In genomic region chr11:71086687-71087258, GRCh38 we compare ENCODE assay signal across 7 cellular contexts.
DNase-seq lines count a peak whose midpoint lies in the region; ATAC-seq, FAIRE-seq and TF ChIP-seq lines count a peak whose summit lies in the region.

No MANE protein-coding gene starts in this region.

- intact Hi-C loops in HepG2 (cut with micrococcal nuclease; ENCODE audit: unreplicated experiment): loop anchor here (2.0 kb wide), 1 partner anchor 286 kb away; no protein-coding TSS in a partner anchor

- H3K79me2 ChIP-seq in HepG2 (ENCODE audit: insufficient read depth, low read length): no peaks in the 10 kb centered on the region

- CTCF ChIA-PET in HepG2 (lab: Yijun Ruan, JAX; ENCODE audit: low intra/inter-chr PET ratio, low total read pairs): interaction anchor here (0.7 kb wide), 1 partner anchor 286 kb away, joined by 3 read pairs; no protein-coding TSS in a partner anchor

- no peak overlapping the region for H3K4me2 ChIP-seq in HepG2 (ENCODE audit: low read depth, low read length)

- POLR2A ChIA-PET in HepG2 (lab: Yijun Ruan, JAX): no interaction called here

- FAIRE-seq in HepG2 (lab: Jason Lieb, UNC): no peak

- H3K36me3 ChIP-seq in adipocyte (ENCODE audit: control insufficient read depth, insufficient read depth, low read length, severe bottlenecking): peaks cover 3% of the 10 kb centered on the region
- peaks cover 29 to 50% of the 10 kb centered on the region in 2 experiments for H3K36me3 ChIP-seq in HepG2 (replicated peaks in 1 of 2; ENCODE audit: control insufficient read depth in 1 of 2, insufficient read depth in 2 of 2, low read length in 2 of 2)

- no peak for TF ChIP-seq POLR2A in HepG2 (IDR thresholded peaks at IDR 0.05; ENCODE audit: insufficient read depth in 1 of 2, low read depth in 2 of 2, low read length in 2 of 2)

- TF ChIP-seq CTCF in GM12872 (IDR thresholded peaks at IDR 0.05; ENCODE audit: insufficient read depth, low read depth, low read length) (peak; percentile 73), HepG2 (CRISPR knock-in tag; IDR thresholded peaks at IDR 0.05) (peak; percentile 76)

- H3K9me3 ChIP-seq in adipocyte (ENCODE audit: control insufficient read depth, low read length) (no peaks in the 10 kb centered on the region), HepG2 (ENCODE audit: low read length) (no peaks in the 10 kb centered on the region)

- H3K9ac ChIP-seq in adipocyte (ENCODE audit: low read length) (no peak overlapping the region), HepG2 (ENCODE audit: insufficient read depth, low read depth, low read length) (no peak overlapping the region)

- peaks cover 19% of the 10 kb centered on the region for H4K20me1 ChIP-seq in HepG2 (ENCODE audit: insufficient read depth, low read length)

- no peak overlapping the region for H3K4me3 ChIP-seq in adipocyte (ENCODE audit: low read length)
- no peak overlapping the region for H3K4me3 ChIP-seq in HepG2 (replicated peaks in 1 of 3; ENCODE audit: insufficient read depth in 1 of 3, low read depth in 2 of 3, low read length in 3 of 3)

- ATAC-seq in HepG2: peak; percentile 76
- no peak for ATAC-seq in HG02970 (IDR thresholded peaks at IDR 0.05; ENCODE audit: low FRiP score, unreplicated experiment)

- BruUV-seq in HepG2 (replicated peaks; lab: Mats Ljungman, UMichigan): no TSS peak

- WGBS in HepG2 (ENCODE audit: low lambda C conversion rate): 69% methylated on average over 9 of the region's 14 CpGs

- no peak overlapping the region for H3K27ac ChIP-seq in HepG2 (ENCODE audit: extremely low read length, insufficient read depth, low read length)

- DNase-seq in NCI-H128 (lab: John Stamatoyannopoulos, UW; ENCODE audit: unreplicated experiment) (peak; percentile 56), adipocyte (ENCODE audit: low read depth) (peak; percentile 28), HepG2 (ENCODE audit: low spot score) (peak; percentile 34), dedifferentiated amniotic fluid mesenchymal stem cell (ENCODE audit: extremely low spot score) (no peak), NCI-H446 (lab: John Stamatoyannopoulos, UW) (no peak)

- TF ChIP-seq EP300 in HepG2 (IDR thresholded peaks at IDR 0.05; ENCODE audit: low read depth in 2 of 2, low read length in 2 of 2) (no peak), HepG2 (CRISPR knock-in tag; IDR thresholded peaks at IDR 0.05; ENCODE audit: borderline replicate concordance) (no peak)

- H3K4me1 ChIP-seq in adipocyte (ENCODE audit: control insufficient read depth, insufficient read depth, low read length): no peaks in the 10 kb centered on the region
- H3K4me1 ChIP-seq in HepG2 (ENCODE audit: insufficient read depth, low read length): no peaks in the 10 kb centered on the region

- in situ Hi-C loops in HepG2 (cut with HindIII; ENCODE audit: extremely low pct_ligation_motif_present, low pct_unique_long_range_greater_than_20kb): no loop called here

- no peak overlapping the region for H2AFZ ChIP-seq in HepG2 (ENCODE audit: low read length)

- peak; percentile 27; the same call in 1 of the 2 replicates for TF ChIP-seq RAD21 in HepG2 (CRISPR knock-in tag; IDR thresholded peaks at IDR 0.05)

- H3K27me3 ChIP-seq in adipocyte (replicated peaks; ENCODE audit: control insufficient read depth, insufficient read depth, low read length) (no peaks in the 10 kb centered on the region), HepG2 (ENCODE audit: control insufficient read depth in 1 of 2, insufficient read depth in 2 of 2, low read length in 2 of 2) (no peaks in the 10 kb centered on the region)

TF ChIP-seq in HepG2, 621 proteins besides CTCF, POLR2A, EP300 and RAD21 (continues in another document):
- peak; percentile 67 for TF ChIP-seq XRCC5 (optimal IDR thresholded peaks at IDR 0.05; ENCODE audit: low read length)
- no peak for TF ChIP-seq ZNF746 (CRISPR knock-in tag; IDR thresholded peaks at IDR 0.05)
- TF ChIP-seq RFX5 (IDR thresholded peaks at IDR 0.05; ENCODE audit: low read depth, low read length): no peak
- TF ChIP-seq SSRP1 (CRISPR knock-in tag; IDR thresholded peaks at IDR 0.05): no peak
- no peak for TF ChIP-seq KLF6 (CRISPR knock-in tag; IDR thresholded peaks at IDR 0.05)
- TF ChIP-seq SIX4 (CRISPR knock-in tag; IDR thresholded peaks at IDR 0.05): no peak
- peak; percentile 62 for TF ChIP-seq SMC3 (IDR thresholded peaks at IDR 0.05; ENCODE audit: low read length)
- TF ChIP-seq, protein P1, sequence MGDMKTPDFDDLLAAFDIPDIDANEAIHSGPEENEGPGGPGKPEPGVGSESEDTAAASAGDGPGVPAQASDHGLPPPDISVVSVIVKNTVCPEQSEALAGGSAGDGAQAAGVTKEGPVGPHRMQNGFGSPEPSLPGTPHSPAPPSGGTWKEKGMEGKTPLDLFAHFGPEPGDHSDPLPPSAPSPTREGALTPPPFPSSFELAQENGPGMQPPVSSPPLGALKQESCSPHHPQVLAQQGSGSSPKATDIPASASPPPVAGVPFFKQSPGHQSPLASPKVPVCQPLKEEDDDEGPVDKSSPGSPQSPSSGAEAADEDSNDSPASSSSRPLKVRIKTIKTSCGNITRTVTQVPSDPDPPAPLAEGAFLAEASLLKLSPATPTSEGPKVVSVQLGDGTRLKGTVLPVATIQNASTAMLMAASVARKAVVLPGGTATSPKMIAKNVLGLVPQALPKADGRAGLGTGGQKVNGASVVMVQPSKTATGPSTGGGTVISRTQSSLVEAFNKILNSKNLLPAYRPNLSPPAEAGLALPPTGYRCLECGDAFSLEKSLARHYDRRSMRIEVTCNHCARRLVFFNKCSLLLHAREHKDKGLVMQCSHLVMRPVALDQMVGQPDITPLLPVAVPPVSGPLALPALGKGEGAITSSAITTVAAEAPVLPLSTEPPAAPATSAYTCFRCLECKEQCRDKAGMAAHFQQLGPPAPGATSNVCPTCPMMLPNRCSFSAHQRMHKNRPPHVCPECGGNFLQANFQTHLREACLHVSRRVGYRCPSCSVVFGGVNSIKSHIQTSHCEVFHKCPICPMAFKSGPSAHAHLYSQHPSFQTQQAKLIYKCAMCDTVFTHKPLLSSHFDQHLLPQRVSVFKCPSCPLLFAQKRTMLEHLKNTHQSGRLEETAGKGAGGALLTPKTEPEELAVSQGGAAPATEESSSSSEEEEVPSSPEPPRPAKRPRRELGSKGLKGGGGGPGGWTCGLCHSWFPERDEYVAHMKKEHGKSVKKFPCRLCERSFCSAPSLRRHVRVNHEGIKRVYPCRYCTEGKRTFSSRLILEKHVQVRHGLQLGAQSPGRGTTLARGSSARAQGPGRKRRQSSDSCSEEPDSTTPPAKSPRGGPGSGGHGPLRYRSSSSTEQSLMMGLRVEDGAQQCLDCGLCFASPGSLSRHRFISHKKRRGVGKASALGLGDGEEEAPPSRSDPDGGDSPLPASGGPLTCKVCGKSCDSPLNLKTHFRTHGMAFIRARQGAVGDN (CRISPR knock-in tag; IDR thresholded peaks at IDR 0.05): peak; percentile 46
- no peak for TF ChIP-seq XBP1 (CRISPR knock-in tag; IDR thresholded peaks at IDR 0.05)
- TF ChIP-seq ZNF879 (CRISPR knock-in tag; IDR thresholded peaks at IDR 0.05): no peak
- TF ChIP-seq ZEB1 (IDR thresholded peaks at IDR 0.05; ENCODE audit: insufficient replicate concordance, low read depth): no peak
- no peak for TF ChIP-seq SNAPC2 (CRISPR knock-in tag; IDR thresholded peaks at IDR 0.05)
- TF ChIP-seq RBM39 (IDR thresholded peaks at IDR 0.05; ENCODE audit: low read depth, low read length, poor library complexity, severe bottlenecking): peak; percentile 33
- TF ChIP-seq, protein P2, sequence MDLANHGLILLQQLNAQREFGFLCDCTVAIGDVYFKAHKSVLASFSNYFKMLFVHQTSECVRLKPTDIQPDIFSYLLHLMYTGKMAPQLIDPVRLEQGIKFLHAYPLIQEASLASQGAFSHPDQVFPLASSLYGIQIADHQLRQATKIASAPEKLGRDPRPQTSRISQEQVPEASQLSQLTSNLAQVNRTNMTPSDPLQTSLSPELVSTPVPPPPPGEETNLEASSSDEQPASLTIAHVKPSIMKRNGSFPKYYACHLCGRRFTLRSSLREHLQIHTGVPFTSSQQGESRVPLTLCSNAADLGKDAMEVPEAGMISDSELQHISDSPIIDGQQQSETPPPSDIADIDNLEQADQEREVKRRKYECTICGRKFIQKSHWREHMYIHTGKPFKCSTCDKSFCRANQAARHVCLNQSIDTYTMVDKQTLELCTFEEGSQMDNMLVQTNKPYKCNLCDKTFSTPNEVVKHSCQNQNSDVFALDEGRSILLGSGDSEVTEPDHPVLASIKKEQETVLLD (CRISPR knock-in tag; IDR thresholded peaks at IDR 0.05; ENCODE audit: low read depth): no peak
- TF ChIP-seq PRPF4 (IDR thresholded peaks at IDR 0.05; ENCODE audit: low read depth, low read length, poor library complexity, severe bottlenecking): no peak
- TF ChIP-seq, protein P3, sequence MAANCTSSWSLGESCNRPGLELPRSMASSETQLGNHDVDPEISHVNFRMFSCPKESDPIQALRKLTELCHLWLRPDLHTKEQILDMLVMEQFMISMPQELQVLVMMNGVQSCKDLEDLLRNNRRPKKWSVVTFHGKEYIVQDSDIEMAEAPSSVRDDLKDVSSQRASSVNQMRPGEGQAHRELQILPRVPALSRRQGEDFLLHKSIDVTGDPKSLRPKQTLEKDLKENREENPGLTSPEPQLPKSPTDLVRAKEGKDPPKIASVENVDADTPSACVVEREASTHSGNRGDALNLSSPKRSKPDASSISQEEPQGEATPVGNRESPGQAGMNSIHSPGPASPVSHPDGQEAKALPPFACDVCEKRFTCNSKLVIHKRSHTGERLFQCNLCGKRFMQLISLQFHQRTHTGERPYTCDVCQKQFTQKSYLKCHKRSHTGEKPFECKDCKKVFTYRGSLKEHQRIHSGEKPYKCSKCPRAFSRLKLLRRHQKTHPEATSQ (CRISPR knock-in tag; IDR thresholded peaks at IDR 0.05; ENCODE audit: borderline replicate concordance): no peak
- TF ChIP-seq, protein P4, sequence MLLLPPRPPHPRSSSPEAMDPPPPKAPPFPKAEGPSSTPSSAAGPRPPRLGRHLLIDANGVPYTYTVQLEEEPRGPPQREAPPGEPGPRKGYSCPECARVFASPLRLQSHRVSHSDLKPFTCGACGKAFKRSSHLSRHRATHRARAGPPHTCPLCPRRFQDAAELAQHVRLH (CRISPR knock-in tag; IDR thresholded peaks at IDR 0.05; ENCODE audit: borderline replicate concordance, low read depth): no peak
- TF ChIP-seq EHMT2 (IDR thresholded peaks at IDR 0.05; ENCODE audit: borderline replicate concordance, low read depth, low read length): no peak
- TF ChIP-seq ZSCAN21 (CRISPR knock-in tag; IDR thresholded peaks at IDR 0.05; ENCODE audit: borderline replicate concordance): no peak
- peak; percentile 48 for TF ChIP-seq AGO2 (optimal IDR thresholded peaks at IDR 0.05; ENCODE audit: low read depth, low read length)
- no peak for TF ChIP-seq ZNF530 (CRISPR knock-in tag; IDR thresholded peaks at IDR 0.05; ENCODE audit: low read depth)
- TF ChIP-seq ATF1 (CRISPR knock-in tag; IDR thresholded peaks at IDR 0.05): no peak
- TF ChIP-seq NKX3-1 (CRISPR knock-in tag; IDR thresholded peaks at IDR 0.05): no peak
- TF ChIP-seq ZNF598 (CRISPR knock-in tag; IDR thresholded peaks at IDR 0.05; ENCODE audit: borderline replicate concordance): no peak
- no peak for TF ChIP-seq ZNF441 (CRISPR knock-in tag; IDR thresholded peaks at IDR 0.05; ENCODE audit: borderline replicate concordance)

Comparison
In these comparisons a context has a peak if more than half of its experiments do, and no peak if none do; other contexts are left out.
1. DNase-seq: peak in NCI-H128 (single experiment), adipocyte (single experiment) and HepG2 (single experiment); none in dedifferentiated amniotic fluid mesenchymal stem cell (single experiment) and NCI-H446 (0 of 2).